In the genomic region with DNA sequence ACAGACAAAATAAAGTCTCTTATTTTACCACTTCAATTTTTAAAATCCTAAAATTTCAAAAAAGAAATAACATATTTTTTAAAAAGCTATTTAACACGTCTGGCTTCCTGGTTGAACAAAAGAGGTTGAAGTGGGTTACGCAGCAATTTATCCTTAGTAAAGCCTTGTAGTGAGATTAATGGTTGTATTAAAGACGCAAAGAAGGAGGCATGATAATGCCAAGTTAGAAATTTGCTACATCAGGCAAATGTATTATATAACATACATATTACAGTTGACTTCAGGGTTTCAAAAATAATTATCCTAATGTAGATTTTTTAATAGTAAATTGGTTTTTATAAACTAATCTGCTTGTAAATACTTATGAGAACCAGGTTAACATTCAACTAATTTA, we compare ENCODE assay signal across 8 cellular contexts. TPM values are rescaled to one million over a fixed set of nuclear protein-coding genes. Genes with fewer than 3 reads are reported as not detected.
DNase-seq lines count a peak whose midpoint lies in the region; ATAC-seq and TF ChIP-seq lines count a peak whose summit lies in the region.

No MANE protein-coding gene starts in this region.

- H3K36me3 ChIP-seq in DND-41 (ENCODE audit: insufficient read depth, low read length): no peaks in the 10 kb centered on the region; the same call in 1 of the 2 replicates
- peaks cover 7% of the 10 kb centered on the region for H3K36me3 ChIP-seq in MG63
- no peaks in the 10 kb centered on the region for H3K36me3 ChIP-seq in prostate gland

- TF ChIP-seq CTCF in DND-41 (IDR thresholded peaks at IDR 0.05; ENCODE audit: borderline replicate concordance, extremely low read depth, low read length, poor library complexity, severe bottlenecking) (no peak), epithelial cell of esophagus (IDR thresholded peaks at IDR 0.05; ENCODE audit: insufficient read depth, low read depth, low read length, missing control alignments) (no peak), prostate gland (IDR thresholded peaks at IDR 0.05) (no peak)

- H4K20me1 ChIP-seq in DND-41 (ENCODE audit: insufficient read depth, low read length): peaks cover 2% of the 10 kb centered on the region; the same call in 1 of the 2 replicates

- H2AFZ ChIP-seq in DND-41 (ENCODE audit: low read depth, low read length): no peak overlapping the region

- 17% methylated on average over 3 of the region's 3 CpGs for WGBS in prostate gland

- intact Hi-C loops in prostate gland (cut with DNase I): no loop called here

- H3K27ac ChIP-seq in DND-41 (ENCODE audit: low read length) (peak overlapping the region; percentile 86), prostate gland (peak overlapping the region; percentile 54 to 63)

- H3K4me1 ChIP-seq in DND-41 (ENCODE audit: insufficient read depth, low read length) (peaks cover 43% of the 10 kb centered on the region), prostate gland (replicated peaks) (no peaks in the 10 kb centered on the region)

- no peaks in the 10 kb centered on the region for H3K9me3 ChIP-seq in DND-41 (ENCODE audit: insufficient read depth, low read length, severe bottlenecking)
- no peaks in the 10 kb centered on the region for H3K9me3 ChIP-seq in MG63
- no peaks in the 10 kb centered on the region for H3K9me3 ChIP-seq in prostate gland

- DNase-seq in DND-41: no peak
- DNase-seq in MG63: no peak
- DNase-seq in epithelial cell of esophagus (ENCODE audit: low read depth): no peak
- no peak for DNase-seq in prostate gland (ENCODE audit: low spot score)
- no peak for DNase-seq in NCI-H146 (lab: John Stamatoyannopoulos, UW)
- no peak for DNase-seq in AML-193 (lab: John Stamatoyannopoulos, UW)

- TF ChIP-seq POLR2A in prostate gland (IDR thresholded peaks at IDR 0.05): no peak

- H3K79me2 ChIP-seq in DND-41 (ENCODE audit: insufficient read depth, low read length): peaks cover 90% of the 10 kb centered on the region

- H3K4me3 ChIP-seq in DND-41 (ENCODE audit: low read depth in 1 of 2, low read length in 2 of 2) (peak overlapping the region; percentile 12 to 63; a peak in 2 of 4 replicates), MG63 (peak overlapping the region; percentile 63), epithelial cell of esophagus (ENCODE audit: low read length) (peak overlapping the region; percentile 4), prostate gland (peak overlapping the region; percentile 21 to 35)

- ATAC-seq in DND-41 (ENCODE audit: insufficient read depth, low read depth) (peak; percentile 40), GM18867 (IDR thresholded peaks at IDR 0.05; ENCODE audit: unreplicated experiment) (no peak), HG02973 (IDR thresholded peaks at IDR 0.05; ENCODE audit: unreplicated experiment) (no peak)

- peak overlapping the region; percentile 70 for H3K4me2 ChIP-seq in DND-41 (ENCODE audit: insufficient read depth, low read length)

- H3K9ac ChIP-seq in DND-41 (ENCODE audit: low read depth, low read length): peak overlapping the region; percentile 66

- H3K27me3 ChIP-seq in DND-41 (ENCODE audit: insufficient read depth, low read length, poor library complexity) (no peaks in the 10 kb centered on the region), MG63 (no peaks in the 10 kb centered on the region), prostate gland (replicated peaks; ENCODE audit: insufficient read depth) (no peaks in the 10 kb centered on the region)

RNA-seq across cellular contexts. Expression of a gene that starts 35.3 kb away (rescaled TPM):
- total RNA-seq in MG63 (2014; rRNA removed; shearing (Covaris generic); ENCODE audit: low replicate concordance): 18.8 and 21.2 TPM in 2 replicates
- total RNA-seq in prostate gland: 10 to 100 TPM; 63.3 to 65.0 TPM

Comparison
In these comparisons a context has a peak if more than half of its experiments do, and no peak if none do; other contexts are left out.
1. H3K4me3 ChIP-seq: peak in every context shown above with its lines; median percentile 63 in MG63; 38 in DND-41; 28 in prostate gland; 4 in epithelial cell of esophagus.